In the genomic region with DNA sequence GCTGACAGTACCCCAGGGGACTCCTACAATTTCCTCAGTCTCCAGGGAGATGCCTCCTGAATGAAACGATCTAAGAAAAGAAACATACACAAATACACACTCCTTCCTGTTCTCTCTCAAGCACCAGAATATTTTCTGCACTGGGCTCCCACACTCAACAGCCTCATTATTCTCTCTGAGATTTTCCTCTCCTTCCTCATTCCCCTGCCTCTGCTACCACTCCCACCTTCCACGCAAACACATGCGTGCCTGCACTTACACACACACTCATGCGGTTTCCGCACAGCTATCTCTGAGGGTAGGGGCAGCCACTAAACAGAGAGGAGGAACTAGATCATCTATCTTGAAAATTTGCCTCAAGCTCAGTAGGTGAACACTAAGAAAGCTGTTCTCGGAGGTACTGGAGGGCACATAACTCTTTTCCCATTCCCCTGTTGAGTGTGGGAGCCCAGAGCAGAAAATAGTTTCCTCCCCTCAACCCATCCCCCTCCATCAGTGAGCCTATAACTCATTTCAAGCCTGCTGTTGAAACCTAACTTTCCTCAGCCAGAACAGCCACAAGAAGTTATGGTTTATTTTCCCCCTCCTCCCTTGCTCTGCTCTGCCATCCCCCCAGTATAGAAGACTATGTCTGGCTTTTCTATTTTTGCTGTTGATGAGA, we compare ENCODE assay signal across 8 cellular contexts. TPM values are rescaled to one million over a fixed set of nuclear protein-coding genes. Genes with fewer than 3 reads are reported as not detected.
DNase-seq lines count a peak whose midpoint lies in the region; ATAC-seq and TF ChIP-seq lines count a peak whose summit lies in the region.

No MANE protein-coding gene starts in this region.

- H3K9me3 ChIP-seq in vagina: no peaks in the 10 kb centered on the region

- no peak overlapping the region for H2BK5ac ChIP-seq in mesendoderm (ENCODE audit: low read length)

- no peaks in the 10 kb centered on the region for H3K79me2 ChIP-seq in mesendoderm (ENCODE audit: control insufficient read depth, insufficient read depth, low read length)

- no peak overlapping the region for H3K56ac ChIP-seq in mesendoderm (ENCODE audit: low read length)

- no peak overlapping the region for H3K18ac ChIP-seq in mesendoderm (ENCODE audit: low read length)

- H3K27me3 ChIP-seq in mesendoderm (ENCODE audit: insufficient read depth, low read length, poor library complexity): no peaks in the 10 kb centered on the region
- H3K27me3 ChIP-seq in vagina: no peaks in the 10 kb centered on the region

- no peak overlapping the region for H4K5ac ChIP-seq in mesendoderm (ENCODE audit: low read length)

- intact Hi-C loops in vagina (cut with DNase I): no loop called here

- H3K4me3 ChIP-seq in GM08714 (ENCODE audit: low read length) (peak overlapping the region; percentile 21; the same call in 1 of the 2 replicates), mesendoderm (ENCODE audit: low read length) (no peak overlapping the region), vagina (no peak overlapping the region)

- no peak overlapping the region for H3K27ac ChIP-seq in mesendoderm (ENCODE audit: low read depth, low read length)
- no peak overlapping the region for H3K27ac ChIP-seq in vagina

- DNase-seq in activated T-cell treated with anti-CD3 and anti-CD28 coated beads, Interleukin-2, amount 50 U/mL, for 48 hours: peak; percentile 50 to 57
- DNase-seq in mesendoderm (no peak), NCI-H2081 treated with DMSO at 0.1 percent for 48 hours (lab: John Stamatoyannopoulos, UW) (no peak), vagina (ENCODE audit: extremely low spot score in 2 of 2) (no peak), cerebellar nuclear complex (lab: John Stamatoyannopoulos, UW) (no peak)

- WGBS in mesendoderm (ENCODE audit: extremely low coverage, insufficient coverage, low lambda C conversion rate): no CpG with 5 or more reads among the region's 6 CpGs

- ATAC-seq in GM21367 (IDR thresholded peaks at IDR 0.05; ENCODE audit: unreplicated experiment) (peak; percentile 90), HG03558 (IDR thresholded peaks at IDR 0.05; ENCODE audit: extremely low read depth, unreplicated experiment) (peak; percentile 82)

- no peak overlapping the region for H2BK120ac ChIP-seq in mesendoderm (ENCODE audit: low read depth, low read length)

- H3K23ac ChIP-seq in mesendoderm (ENCODE audit: low read length): no peak overlapping the region

- no peak overlapping the region for H3K4ac ChIP-seq in mesendoderm (ENCODE audit: low read depth, low read length)

- H3K9ac ChIP-seq in mesendoderm (ENCODE audit: low read length): peak overlapping the region; percentile 12

- no peak for TF ChIP-seq CTCF in vagina (IDR thresholded peaks at IDR 0.05)

- H3K79me1 ChIP-seq in mesendoderm (ENCODE audit: low read length): no peaks in the 10 kb centered on the region

- H3K36me3 ChIP-seq in mesendoderm (ENCODE audit: control insufficient read depth, insufficient read depth, low read length) (no peaks in the 10 kb centered on the region), vagina (no peaks in the 10 kb centered on the region)

- no peaks in the 10 kb centered on the region for H3K4me1 ChIP-seq in mesendoderm (ENCODE audit: control insufficient read depth, low read depth, low read length)
- no peaks in the 10 kb centered on the region for H3K4me1 ChIP-seq in vagina

- no peak overlapping the region for H2AK5ac ChIP-seq in mesendoderm (ENCODE audit: low read length)

- no peak overlapping the region for H4K8ac ChIP-seq in mesendoderm (ENCODE audit: low read depth, low read length)

- H3K4me2 ChIP-seq in mesendoderm (ENCODE audit: low read length): no peak overlapping the region

- TF ChIP-seq POLR2A in vagina (IDR thresholded peaks at IDR 0.05): no peak

- no peak overlapping the region for H2BK15ac ChIP-seq in mesendoderm (replicated peaks; ENCODE audit: low read depth)

RNA-seq across cellular contexts. Expression of a gene that starts 30.5 kb away (rescaled TPM):
- 3.8 TPM for polyA plus RNA-seq in mesendoderm (2013, experiment 1 of 2)
- 4.3 TPM for polyA plus RNA-seq in mesendoderm (2013, experiment 2 of 2)
- 44.0 TPM for total RNA-seq in vagina

Comparison
In these comparisons a context has a peak if more than half of its experiments do, and no peak if none do; other contexts are left out.
1. DNase-seq: peak in activated T-cell treated with anti-CD3 and anti-CD28 coated beads, Interleukin-2, amount 50 U/mL, for 48 hours (2 of 2); none in mesendoderm (single experiment), NCI-H2081 treated with DMSO at 0.1 percent for 48 hours (single experiment), vagina (0 of 2) and cerebellar nuclear complex (0 of 2).